ENCODE assay signal across 8 cellular contexts in the genomic region with DNA sequence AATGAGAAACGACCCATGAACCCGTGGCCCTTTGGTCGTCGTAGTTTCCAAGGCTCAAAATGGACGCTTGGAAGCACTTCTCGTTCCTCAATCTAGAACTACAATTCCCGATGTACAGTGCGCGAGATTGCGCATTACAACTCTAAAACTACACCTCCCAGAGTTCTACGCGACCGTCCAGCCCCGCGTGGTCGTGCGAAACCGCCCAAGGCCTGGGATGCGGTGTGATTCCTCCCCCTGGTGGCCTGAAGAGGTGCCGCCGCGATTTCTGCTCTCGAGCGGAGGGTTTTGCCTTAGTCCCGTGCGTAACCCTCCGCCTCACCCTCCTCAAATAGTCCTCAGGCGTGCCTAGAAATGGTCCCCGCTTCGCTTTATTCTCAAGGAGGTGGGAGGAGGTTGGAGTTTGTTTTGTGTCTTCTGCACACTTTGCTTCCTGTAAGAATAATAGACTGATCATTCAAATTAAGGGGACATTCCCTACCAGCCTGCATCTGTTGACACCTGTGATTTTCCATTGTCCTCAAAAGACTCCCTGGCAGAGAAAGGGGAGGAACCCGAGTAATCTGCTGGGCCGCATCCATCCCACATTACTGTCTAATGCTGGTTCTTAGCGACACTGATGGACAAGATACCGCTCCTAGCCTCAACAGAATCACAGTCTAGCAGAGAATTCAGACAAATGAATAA. TPM values are rescaled to one million over a fixed set of nuclear protein-coding genes. Genes with fewer than 3 reads are reported as not detected.
DNase-seq lines count a peak whose midpoint lies in the region; ATAC-seq, FAIRE-seq and TF ChIP-seq lines count a peak whose summit lies in the region.

No MANE protein-coding gene starts in this region.

- H4K20me1 ChIP-seq in DND-41 (ENCODE audit: insufficient read depth, low read length) (no peaks in the 10 kb centered on the region), Karpas-422 (ENCODE audit: insufficient read depth, low read depth, low read length) (no peaks in the 10 kb centered on the region)

- peak; percentile 100 for TF ChIP-seq CTCF in DND-41 (IDR thresholded peaks at IDR 0.05; ENCODE audit: borderline replicate concordance, extremely low read depth, low read length, poor library complexity, severe bottlenecking)
- peak; percentile 92 for TF ChIP-seq CTCF in fibroblast of mammary gland (conservative IDR thresholded peaks at IDR 0.05; ENCODE audit: control insufficient read depth, insufficient read depth, low read depth, low read length)

- POLR2A ChIA-PET in naive thymus-derived CD8-positive, alpha-beta T cell (lab: Charles Lee) = interaction anchor here (0.9 to 7.4 kb wide), 15 partner anchors 10 to 751 kb away, joined by 3 to 97 read pairs (median 6); a partner anchor contains a TSS

- H2AFZ ChIP-seq in DND-41 (ENCODE audit: low read depth, low read length) (peak overlapping the region; percentile 95), Karpas-422 (ENCODE audit: low read length) (peak overlapping the region; percentile 99)

- DNase-seq in DND-41 (peak; percentile 98), Karpas-422 (peak; percentile 99), RCC 7860 (ENCODE audit: low spot score) (peak; percentile 97), fibroblast of mammary gland (ENCODE audit: low read depth) (peak; percentile 99)
- DNase-seq in activated T-helper 1 cell treated with anti-CD3 and anti-CD28 coated beads, Interleukin-2, amount 50 U/mL, for 16 hours (ENCODE audit: low read depth in 1 of 2, low spot score in 1 of 2) = peak; percentile 92
- DNase-seq in naive thymus-derived CD8-positive, alpha-beta T cell = peak; percentile 89 to 99 (median 96)
- DNase-seq in stimulated activated naive CD4-positive, alpha-beta T cell (lab: John Stamatoyannopoulos, UW) = peak; percentile 89 to 98 (median 97)

- H3K9ac ChIP-seq in DND-41 (ENCODE audit: low read depth, low read length) (peak overlapping the region; percentile 68), Karpas-422 (ENCODE audit: low read length) (peak overlapping the region; percentile 75)

- H3K4me1 ChIP-seq in DND-41 (ENCODE audit: insufficient read depth, low read length) (peaks cover 52% of the 10 kb centered on the region), Karpas-422 (ENCODE audit: low read length) (peaks cover 20% of the 10 kb centered on the region)

- H3K27me3 ChIP-seq in DND-41 (ENCODE audit: insufficient read depth, low read length, poor library complexity) = no peaks in the 10 kb centered on the region
- H3K27me3 ChIP-seq in Karpas-422 (ENCODE audit: low read length) = no peaks in the 10 kb centered on the region

- peak overlapping the region; percentile 96 to 100 (median 99) for H3K27ac Mint-ChIP-seq in naive thymus-derived CD8-positive, alpha-beta T cell

- H3K4me3 ChIP-seq in DND-41 (ENCODE audit: low read depth in 1 of 2, low read length in 2 of 2) (peak overlapping the region; percentile 40 to 66; a peak in 3 of 4 replicates), Karpas-422 (ENCODE audit: low read length) (peak overlapping the region; percentile 78), fibroblast of mammary gland (ENCODE audit: control insufficient read depth, low read depth, low read length) (peak overlapping the region; percentile 80)

- no peaks in the 10 kb centered on the region for H3K9me3 ChIP-seq in DND-41 (ENCODE audit: insufficient read depth, low read length, severe bottlenecking)
- no peaks in the 10 kb centered on the region for H3K9me3 ChIP-seq in Karpas-422 (ENCODE audit: low read length)

- H3K36me3 ChIP-seq in DND-41 (ENCODE audit: insufficient read depth, low read length) = no peaks in the 10 kb centered on the region
- no peaks in the 10 kb centered on the region for H3K36me3 ChIP-seq in Karpas-422 (ENCODE audit: insufficient read depth, low read length)

- H3K4me3 Mint-ChIP-seq in naive thymus-derived CD8-positive, alpha-beta T cell = peak overlapping the region; percentile 92 to 98 (median 97)

- peak overlapping the region; percentile 98 for H3K27ac ChIP-seq in DND-41 (ENCODE audit: low read length)
- no peak overlapping the region for H3K27ac ChIP-seq in Karpas-422 (ENCODE audit: low read length)

- H3K4me1 Mint-ChIP-seq in naive thymus-derived CD8-positive, alpha-beta T cell = peaks cover 16 to 39% (median 35%) of the 10 kb centered on the region in 4 donors

- H3K9me2 ChIP-seq in Karpas-422 (replicated peaks; ENCODE audit: insufficient read depth, low read length) = no peaks in the 10 kb centered on the region

- no peaks in the 10 kb centered on the region for H3K9me3 Mint-ChIP-seq in naive thymus-derived CD8-positive, alpha-beta T cell

- H3K27me3 Mint-ChIP-seq in naive thymus-derived CD8-positive, alpha-beta T cell = no peaks in the 10 kb centered on the region

- peaks cover 36% of the 10 kb centered on the region for H3K79me2 ChIP-seq in DND-41 (ENCODE audit: insufficient read depth, low read length)
- H3K79me2 ChIP-seq in Karpas-422 (ENCODE audit: low read length) = no peaks in the 10 kb centered on the region

- FAIRE-seq in RCC 7860 (lab: Jason Lieb, UNC) = peak; percentile 94

- H3K4me2 ChIP-seq in DND-41 (ENCODE audit: insufficient read depth, low read length) (peak overlapping the region; percentile 74), Karpas-422 (ENCODE audit: low read depth, low read length, poor library complexity, severe bottlenecking) (peak overlapping the region; percentile 85)

- ATAC-seq in DND-41 (ENCODE audit: insufficient read depth, low read depth) = peak; percentile 86
- ATAC-seq in GM21825 (IDR thresholded peaks at IDR 0.05; ENCODE audit: unreplicated experiment) = peak; percentile 95
- ATAC-seq in naive thymus-derived CD8-positive, alpha-beta T cell = peak; percentile 95 to 97

- no peaks in the 10 kb centered on the region for H3K36me3 Mint-ChIP-seq in naive thymus-derived CD8-positive, alpha-beta T cell

RNA-seq across cellular contexts. Expression of a gene that starts 0.4 kb away (rescaled TPM):
- 1.6 and 3.6 TPM in 2 replicates for total RNA-seq in Karpas-422 (2014; rRNA removed; shearing (Covaris generic); ENCODE audit: low replicate concordance)
- 10 to 100 TPM; 24.6 to 25.4 TPM for total RNA-seq in naive thymus-derived CD8-positive, alpha-beta T cell
- 10 to 100 TPM; 16.4 to 25.5 (median 17.3) TPM for polyA plus RNA-seq in naive thymus-derived CD8-positive, alpha-beta T cell

RNA-seq across cellular contexts. Expression of a gene that starts 23.4 kb away (rescaled TPM):
- total RNA-seq in Karpas-422 (2014; rRNA removed; shearing (Covaris generic); ENCODE audit: low replicate concordance) = not detected in 2 replicates
- under 1 TPM; 0.19 to 0.26 TPM for total RNA-seq in naive thymus-derived CD8-positive, alpha-beta T cell
- polyA plus RNA-seq in naive thymus-derived CD8-positive, alpha-beta T cell = not detected

RNA-seq across cellular contexts. Expression of a gene that starts 47.7 kb away (rescaled TPM):
- not detected in 2 replicates for total RNA-seq in Karpas-422 (2014; rRNA removed; shearing (Covaris generic); ENCODE audit: low replicate concordance)
- not detected for total RNA-seq in naive thymus-derived CD8-positive, alpha-beta T cell
- under 1 TPM in 1 of 3 donors, not detected in 2; 0.16 TPM for polyA plus RNA-seq in naive thymus-derived CD8-positive, alpha-beta T cell
